24 cellular contexts compared by ENCODE assay signal in the genomic region with DNA sequence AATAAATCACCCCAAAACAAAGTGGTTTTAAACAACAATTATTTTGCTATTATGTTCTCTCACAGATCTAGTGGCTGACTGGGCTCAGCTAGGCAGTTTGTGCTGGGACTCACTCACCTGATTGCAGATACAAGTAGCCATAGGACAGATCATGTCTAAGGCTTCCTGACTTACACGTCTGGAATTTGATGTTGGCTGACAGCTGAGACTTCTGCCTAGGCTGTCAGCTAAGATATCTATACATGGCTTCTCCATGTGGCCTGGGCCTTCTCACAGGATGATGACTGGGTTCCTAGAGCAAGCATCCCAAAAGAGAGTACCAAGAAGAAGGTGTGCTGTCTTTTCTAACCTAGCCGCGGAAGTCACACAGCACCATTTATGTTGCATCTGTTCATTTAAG.
"Had no signal": no experiment of that assay in that cellular context is flagged by ENCODE, and none has a peak within 500 bp of the region (broad histone marks: within the 10 kb centered on the region; RNA-seq: fewer than 3 reads in every experiment).

No MANE protein-coding gene starts in this region.

- H3K4me1 Mint-ChIP-seq: stimulated activated memory B cell treated with anti-CD40 and anti-IgM and Interleukin-4, amounts not matched to agents 10 μg/mL and 1 μg/mL and 100 μg/mL, for 72 hours had no signal

- H3K27ac ChIP-seq: coronary artery, heart left ventricle, psoas muscle, right lobe of liver, spleen, tibial artery, upper lobe of right lung, vagina had no signal

- H3K27me3 ChIP-seq: right lobe of liver, spleen, tibial artery, upper lobe of right lung, vagina had no signal

- H3K9me3 ChIP-seq: psoas muscle, right lobe of liver, tibial artery, upper lobe of right lung, vagina had no signal

- H3K4me3 ChIP-seq: coronary artery, heart left ventricle, lung, psoas muscle, right lobe of liver, spleen, tibial artery, upper lobe of right lung, vagina had no signal

- H3K36me3 ChIP-seq: heart left ventricle, right lobe of liver, spleen, tibial artery, upper lobe of right lung, vagina had no signal

- H3K9me3 Mint-ChIP-seq: endodermal cell; stimulated activated memory B cell treated with anti-CD40 and anti-IgM and Interleukin-4, amounts not matched to agents 10 μg/mL and 1 μg/mL and 100 μg/mL, for 72 hours; stimulated activated naive CD8-positive, alpha-beta T cell treated with anti-CD3 and anti-CD28 coated beads, Interleukin-15, Interleukin-2, amounts not matched to agents 100 ng/mL and 50 ng/mL, for 24 hours had no signal

- H3K36me3 Mint-ChIP-seq: stimulated activated memory B cell treated with anti-CD40 and anti-IgM and Interleukin-4, amounts not matched to agents 10 μg/mL and 1 μg/mL and 100 μg/mL, for 72 hours had no signal

- H3K4me1 ChIP-seq: heart left ventricle, psoas muscle, right lobe of liver, spleen, tibial artery, upper lobe of right lung, vagina had no signal

- H3K27ac Mint-ChIP-seq: endodermal cell; naive thymus-derived CD4-positive, alpha-beta T cell; nephron progenitor cell; stimulated activated memory B cell treated with anti-CD40 and anti-IgM and Interleukin-4, amounts not matched to agents 10 μg/mL and 1 μg/mL and 100 μg/mL, for 72 hours; stimulated activated naive CD8-positive, alpha-beta T cell treated with anti-CD3 and anti-CD28 coated beads, Interleukin-15, Interleukin-2, amounts not matched to agents 100 ng/mL and 50 ng/mL, for 24 hours had no signal

- H3K4me3 Mint-ChIP-seq: endodermal cell; naive thymus-derived CD4-positive, alpha-beta T cell; nephron progenitor cell; stimulated activated memory B cell treated with anti-CD40 and anti-IgM and Interleukin-4, amounts not matched to agents 10 μg/mL and 1 μg/mL and 100 μg/mL, for 72 hours; stimulated activated naive CD8-positive, alpha-beta T cell treated with anti-CD3 and anti-CD28 coated beads, Interleukin-15, Interleukin-2, amounts not matched to agents 100 ng/mL and 50 ng/mL, for 24 hours had no signal

- DNase-seq: effector CD4-positive, alpha-beta T cell; endodermal cell; heart left ventricle; hippocampal formation; kidney; left colon; left ventricle myocardium superior; mesendoderm; naive thymus-derived CD4-positive, alpha-beta T cell; nephron progenitor cell; psoas muscle; retina; right lobe of liver; spleen; stimulated activated CD4-positive, alpha-beta T cell treated with anti-CD3 and anti-CD28 coated beads, Interleukin-15, amount 100 ng/mL, for 24 hours; stimulated activated CD4-positive, alpha-beta T cell treated with anti-CD3 and anti-CD28 coated beads, Interleukin-1b, Interleukin-23, amount 100 ng/mL, for 48 hours; stimulated activated CD4-positive, alpha-beta T cell treated with anti-CD3 and anti-CD28 coated beads, Interleukin-4, amount 100 ng/mL, for 24 hours; tibial artery; upper lobe of right lung had no signal
